Comparison of ENCODE assay signal across 9 cellular contexts in genomic region chr9:112925058-112925641, GRCh38. TPM values are rescaled to one million over a fixed set of nuclear protein-coding genes. Genes with fewer than 3 reads are reported as not detected.
DNase-seq lines count a peak whose midpoint lies in the region; ATAC-seq and TF ChIP-seq lines count a peak whose summit lies in the region.
"Had no signal": no experiment of that assay in that cellular context is flagged by ENCODE, and none has a peak within 500 bp of the region (broad histone marks: within the 10 kb centered on the region; RNA-seq: fewer than 3 reads in every experiment).

No MANE protein-coding gene starts in this region.

- ATAC-seq in sciatic nerve: peak; percentile 53
- ATAC-seq in GM19452 (IDR thresholded peaks at IDR 0.05; ENCODE audit: unreplicated experiment): no peak

- DNase-seq in DMS114 treated with DMSO at 0.1 percent for 48 hours (lab: John Stamatoyannopoulos, UW; ENCODE audit: unreplicated experiment): peak; percentile 23
- peak; percentile 22 for DNase-seq in HS-27A (ENCODE audit: low read depth)
- DNase-seq in OCI-M1 (lab: John Stamatoyannopoulos, UW): peak; percentile 75
- DNase-seq in epithelial cell of esophagus (ENCODE audit: low read depth): peak; percentile 51
- no peak for DNase-seq in sciatic nerve (ENCODE audit: low spot score)
- no peak for DNase-seq in MG63
- DNase-seq in middle frontal gyrus (ENCODE audit: extremely low spot score, low spot score): no peak

- H3K4me3 ChIP-seq in epithelial cell of esophagus (ENCODE audit: low read length) (no peak overlapping the region), MG63 (no peak overlapping the region)

- peak; percentile 44 for TF ChIP-seq CTCF in epithelial cell of esophagus (IDR thresholded peaks at IDR 0.05; ENCODE audit: insufficient read depth, low read depth, low read length, missing control alignments)

- H3K9me3 ChIP-seq in MG63: no peaks in the 10 kb centered on the region

- H3K27me3 ChIP-seq in MG63: peaks cover 8% of the 10 kb centered on the region

- intact Hi-C loops in sciatic nerve (cut with DNase I): no loop called here

- no peaks in the 10 kb centered on the region for H3K36me3 ChIP-seq in MG63

RNA-seq across cellular contexts. Expression of gene SLC46A2, which starts 34.5 kb away (rescaled TPM):
- 0.27 TPM for total RNA-seq in sciatic nerve
- total RNA-seq in MG63 (2014; rRNA removed; shearing (Covaris generic); ENCODE audit: low replicate concordance): not detected in 2 replicates
- total RNA-seq: T-helper 1 cell treated with Interleukin-12 subunit alpha and Interleukin-12 subunit beta and Interleukin-4 antibody, amounts not matched to agents 30 ng/mL and 1 ng/mL, for 36 hours had no signal

Comparison
In these comparisons a context has a peak if more than half of its experiments do, and no peak if none do; other contexts are left out.
1. DNase-seq: peak in DMS114 treated with DMSO at 0.1 percent for 48 hours (single experiment), HS-27A (single experiment), OCI-M1 (single experiment) and epithelial cell of esophagus (single experiment); none in sciatic nerve (single experiment), MG63 (single experiment) and middle frontal gyrus (single experiment).